Comparison of ENCODE assay signal across 8 cellular contexts in genomic region chr6:43698584-43699349, GRCh38. TPM values are rescaled to one million over a fixed set of nuclear protein-coding genes. Genes with fewer than 3 reads are reported as not detected.
DNase-seq lines count a peak whose midpoint lies in the region; ATAC-seq, FAIRE-seq and TF ChIP-seq lines count a peak whose summit lies in the region.

No MANE protein-coding gene starts in this region.

- ATAC-seq in heart right ventricle (peak in 2 of 8 donors; percentile 11 to 18), gastrocnemius medialis (peak; percentile 43 to 72), HG03196 (IDR thresholded peaks at IDR 0.05; ENCODE audit: unreplicated experiment) (no peak)

- FAIRE-seq in H54 (lab: Jason Lieb, UNC) (no peak), GM19239 (lab: Jason Lieb, UNC) (no peak)

- TF ChIP-seq CTCF in Peyer's patch (IDR thresholded peaks at IDR 0.05) (no peak), heart right ventricle (IDR thresholded peaks at IDR 0.05) (no peak), gastrocnemius medialis (IDR thresholded peaks at IDR 0.05 in 4 of 5, conservative IDR thresholded peaks at IDR 0.05 in 1 of 5) (no peak)

- H3K4me3 ChIP-seq in Peyer's patch (no peak overlapping the region), heart right ventricle (no peak overlapping the region), gastrocnemius medialis (no peak overlapping the region)

- peaks cover 0 to 56% (median under 1%) of the 10 kb centered on the region in 4 donors for H3K4me1 ChIP-seq in Peyer's patch
- peaks cover 19 to 77% (median 52%) of the 10 kb centered on the region in 9 donors for H3K4me1 ChIP-seq in heart right ventricle
- H3K4me1 ChIP-seq in gastrocnemius medialis: peaks cover 37 to 63% of the 10 kb centered on the region in 2 donors

- no peaks in the 10 kb centered on the region for H3K36me3 ChIP-seq in Peyer's patch
- H3K36me3 ChIP-seq in heart right ventricle: no peaks in the 10 kb centered on the region
- no peaks in the 10 kb centered on the region for H3K36me3 ChIP-seq in gastrocnemius medialis

- TF ChIP-seq POLR2A in H54 (IDR thresholded peaks at IDR 0.05; ENCODE audit: low read depth, low read length) (no peak), Peyer's patch (IDR thresholded peaks at IDR 0.05) (no peak), gastrocnemius medialis (IDR thresholded peaks at IDR 0.05) (no peak)

- H3K27me3 ChIP-seq in Peyer's patch: no peaks in the 10 kb centered on the region
- no peaks in the 10 kb centered on the region for H3K27me3 ChIP-seq in heart right ventricle
- H3K27me3 ChIP-seq in gastrocnemius medialis: no peaks in the 10 kb centered on the region

- H3K9me3 ChIP-seq in Peyer's patch (no peaks in the 10 kb centered on the region), heart right ventricle (no peaks in the 10 kb centered on the region), gastrocnemius medialis (no peaks in the 10 kb centered on the region)

- in situ Hi-C loops in gastrocnemius medialis (cut with MboI; ENCODE audit: low sequenced_read_pairs in 4 of 4) (no loop called here), G401 (cut with HindIII; ENCODE audit: low sequenced_read_pairs) (no loop called here)

- intact Hi-C loops in heart right ventricle (cut with DNase I) (no loop called here), gastrocnemius medialis (cut with DNase I; ENCODE audit: low total_unique reads) (no loop called here)

- H3K27ac ChIP-seq in Peyer's patch (peak overlapping the region; percentile 42 to 74 (median 64)), heart right ventricle (peak overlapping the region in 7 of 10 donors; percentile 16 to 55 (median 27)), gastrocnemius medialis (peak overlapping the region; percentile 70 to 76 (median 72))

- DNase-seq in H54 (ENCODE audit: insufficient read length, low spot score) (peak; percentile 47), Peyer's patch (peak in 1 of 3 donors; percentile 59), heart right ventricle (peak; percentile 67 to 78), gastrocnemius medialis (peak; percentile 68), putamen (ENCODE audit: low spot score) (no peak), G401 (ENCODE audit: low spot score) (no peak), GM19239 (ENCODE audit: insufficient read length, low spot score) (no peak)

- 31 to 42% methylated on average over 8 of the region's 8 CpGs for WGBS in heart right ventricle, 2 donors

RNA-seq across cellular contexts. Expression of gene MRPS18A, which starts 11.2 kb away (rescaled TPM):
- total RNA-seq in Peyer's patch (10 to 100 TPM; 41.1 to 64.4 (median 52.4) TPM), heart right ventricle (10 to 100 TPM; 36.0 to 52.9 (median 40.6) TPM), gastrocnemius medialis (100 to 1,000 TPM; 161 to 171 (median 168) TPM)
- polyA plus RNA-seq in heart right ventricle: 100 to 1,000 TPM in 1 of 2 donors, 10 to 100 TPM in 1; 30.4 to 103 TPM
- 70.5 and 89.4 TPM in 2 replicates for total RNA-seq in G401 (2014; rRNA removed; shearing (Covaris generic))

RNA-seq across cellular contexts. Expression of gene RSPH9, which starts 53.9 kb away (rescaled TPM):
- total RNA-seq in Peyer's patch (1 to 10 TPM in 1 of 4 donors, not detected in 3; 1.7 TPM), heart right ventricle (under 1 TPM in 5 of 10 donors, not detected in 5; 0.09 to 0.15 (median 0.12) TPM), gastrocnemius medialis (under 1 TPM in 1 of 4 donors, not detected in 3; 0.09 TPM)
- polyA plus RNA-seq in heart right ventricle: under 1 TPM; 0.44 to 0.45 TPM
- total RNA-seq in G401 (2014; rRNA removed; shearing (Covaris generic)): 0.92 and 1.6 TPM in 2 replicates

Comparison
In these comparisons a context has a peak if more than half of its experiments do, and no peak if none do; other contexts are left out.
1. DNase-seq: peak in H54 (single experiment), heart right ventricle (2 of 2) and gastrocnemius medialis (2 of 2); none in putamen (single experiment), G401 (single experiment) and GM19239 (single experiment).
2. Peak in every context shown above with its lines, with median percentiles within 50 percentile points of each other: H3K27ac ChIP-seq.